Comparison of ENCODE assay signal across 18 cellular contexts in the genomic region with DNA sequence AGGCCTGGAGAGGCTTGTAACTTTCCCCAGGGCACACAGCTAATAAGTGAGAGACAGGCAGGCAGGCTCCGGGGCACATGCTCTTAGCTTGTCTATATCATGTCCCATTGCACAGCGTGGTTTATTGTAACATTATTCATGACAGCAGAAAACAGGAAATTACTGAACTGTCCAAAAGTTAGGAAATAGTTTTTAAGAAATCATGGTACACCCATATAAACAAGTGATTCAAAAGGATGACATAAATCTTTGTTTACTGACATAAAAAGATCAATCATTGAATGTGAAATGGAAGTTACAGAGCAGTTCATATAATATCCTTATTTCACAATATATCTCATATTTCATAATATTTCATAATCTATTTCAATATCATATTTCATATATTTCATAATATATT.
DNase-seq lines count a peak whose midpoint lies in the region; ATAC-seq, FAIRE-seq and TF ChIP-seq lines count a peak whose summit lies in the region.
"Had no signal": no experiment of that assay in that cellular context is flagged by ENCODE, and none has a peak within 500 bp of the region (broad histone marks: within the 10 kb centered on the region; RNA-seq: fewer than 3 reads in every experiment).

No MANE protein-coding gene starts in this region.

- H3K4me1 ChIP-seq in neutrophil (ENCODE audit: control insufficient read depth in 1 of 2, insufficient read depth in 1 of 2, low read depth in 1 of 2, low read length in 1 of 2) = peaks cover 91 to 93% of the 10 kb centered on the region in 2 experiments

- TF ChIP-seq CTCF in NB4 (IDR thresholded peaks at IDR 0.05; ENCODE audit: low read depth, low read length) = no peak
- TF ChIP-seq CTCF in epithelial cell of esophagus (IDR thresholded peaks at IDR 0.05; ENCODE audit: insufficient read depth, low read depth, low read length, missing control alignments) = no peak
- no peak for TF ChIP-seq CTCF in neutrophil (IDR thresholded peaks at IDR 0.05)

- DNase-seq in CD1c-positive myeloid dendritic cell (ENCODE audit: extremely low spot score) = peak; percentile 74
- peak; percentile 76 for DNase-seq in NB4 (ENCODE audit: low read depth)
- peak; percentile 69 for DNase-seq in epithelial cell of esophagus (ENCODE audit: low read depth)
- no peak for DNase-seq in GM19239 (ENCODE audit: insufficient read length, low spot score)
- no peak for DNase-seq in NCI-H128 (lab: John Stamatoyannopoulos, UW; ENCODE audit: unreplicated experiment)
- no peak for DNase-seq in NCI-H82 (lab: John Stamatoyannopoulos, UW)
- DNase-seq: activated CD8-positive, alpha-beta T cell treated with anti-CD3 and anti-CD28 coated beads for 36 hours; activated naive CD4-positive, alpha-beta T cell treated with anti-CD3 and anti-CD28 coated beads, Interleukin-2, amount 10 ng/mL, durations not matched to agents 7 days and 5 days; activated T-cell treated with anti-CD3 and anti-CD28 coated beads, Interleukin-2, amount 50 U/mL, for 24 hours; COR-L47; H9; stimulated activated CD4-positive, alpha-beta T cell treated with anti-CD3 and anti-CD28 coated beads, Interleukin-2, amount 100 ng/mL, for 48 hours; stomach; WERI-Rb-1 had no signal

- no peak for FAIRE-seq in GM19239 (lab: Jason Lieb, UNC)

- no peaks in the 10 kb centered on the region for H3K27me3 ChIP-seq in neutrophil
- H3K27me3 ChIP-seq: stomach had no signal

- H3K27ac ChIP-seq in neutrophil = peak overlapping the region; percentile 91
- H3K27ac ChIP-seq: coronary artery, RWPE1, WERI-Rb-1 had no signal

- ATAC-seq in HG03442 (IDR thresholded peaks at IDR 0.05; ENCODE audit: unreplicated experiment) = no peak
- ATAC-seq: activated CD8-positive, alpha-beta T cell treated with anti-CD3 and anti-CD28 coated beads for 36 hours had no signal

- peaks cover 5% of the 10 kb centered on the region for H3K36me3 ChIP-seq in neutrophil
- H3K36me3 ChIP-seq: stomach, WERI-Rb-1 had no signal

- H3K9me3 ChIP-seq in neutrophil = no peaks in the 10 kb centered on the region
- H3K9me3 ChIP-seq: stomach had no signal

- TF ChIP-seq POLR2A in NB4 (IDR thresholded peaks at IDR 0.05; ENCODE audit: extremely low read depth, insufficient read length) = no peak

- H3K4me3 ChIP-seq in NB4 (ENCODE audit: low read depth, low read length) (no peak overlapping the region), epithelial cell of esophagus (ENCODE audit: low read length) (no peak overlapping the region), neutrophil (ENCODE audit: low read depth in 1 of 2, low read length in 1 of 2) (peak overlapping the region; percentile 52 to 53)
- H3K4me3 ChIP-seq: coronary artery, stomach had no signal

Comparison
In these comparisons a context has a peak if more than half of its experiments do, and no peak if none do; other contexts are left out.
1. DNase-seq: peak in CD1c-positive myeloid dendritic cell (single experiment), NB4 (single experiment) and epithelial cell of esophagus (single experiment); none in GM19239 (single experiment), NCI-H128 (single experiment) and NCI-H82 (single experiment).
2. H3K4me3 ChIP-seq: peak in neutrophil (2 of 2); none in NB4 (single experiment) and epithelial cell of esophagus (single experiment).